Comparison of ENCODE assay signal across 30 cellular contexts in the genomic region with DNA sequence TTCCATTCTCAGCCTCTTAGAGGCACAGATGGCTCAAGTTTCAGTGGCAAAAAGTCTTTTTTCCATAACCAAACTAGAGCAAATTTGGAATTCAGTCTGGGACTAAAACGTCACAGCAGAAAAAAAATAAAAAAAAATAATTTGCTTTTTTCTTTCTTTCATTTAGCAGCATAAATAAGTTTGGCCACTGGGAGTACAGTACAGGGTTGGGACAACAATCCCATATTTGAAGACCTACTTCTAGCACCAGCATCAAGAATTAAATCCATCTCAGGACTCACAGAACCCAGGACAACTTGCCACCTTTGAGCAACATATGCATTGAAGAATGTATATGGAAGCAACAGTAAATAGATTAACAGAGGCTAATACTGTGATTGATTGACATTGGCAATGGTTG.
"Had no signal": no experiment of that assay in that cellular context is flagged by ENCODE, and none has a peak within 500 bp of the region (broad histone marks: within the 10 kb centered on the region; RNA-seq: fewer than 3 reads in every experiment).

No MANE protein-coding gene starts in this region.

- H3K27me3 ChIP-seq: body of pancreas, MG63 had no signal

- H3K4me3 ChIP-seq: body of pancreas, MG63, PC-9 had no signal

- DNase-seq: activated CD4-positive, alpha-beta T cell treated with anti-CD3 and anti-CD28 coated beads, Interleukin-2, amount 10 ng/mL, durations not matched to agents 24 days and 14 days; activated CD4-positive, alpha-beta T cell treated with anti-CD3 and anti-CD28 coated beads, Interleukin-2, amount 50 U/mL, for 4 hours; activated CD8-positive, alpha-beta T cell treated with anti-CD3 and anti-CD28 coated beads for 36 hours; activated gamma-delta T cell; activated naive CD4-positive, alpha-beta T cell treated with Interleukin-2 at 50 U/mL for 16 hours; activated naive CD8-positive, alpha-beta T cell treated with anti-CD3 and anti-CD28 coated beads, Interleukin-2, amount 10 ng/mL, durations not matched to agents 7 days and 5 days; activated T-cell treated with anti-CD3 and anti-CD28 coated beads, Interleukin-2, amount 50 U/mL, for 24 hours; body of pancreas; caudate nucleus; KG1; MG63; NCI-H1048; NCI-H1105 treated with DMSO at 0.1 percent for 48 hours; NCI-H1436; NCI-H1694; NCI-H1930; NCI-H2081 treated with DMSO at 0.1 percent for 48 hours; NCI-H226; NCI-H446 treated with DMSO at 0.1 percent for 48 hours; NCI-H524 treated with DMSO at 0.1 percent for 48 hours; PC-9; SIG-M5; T-helper 1 cell; T-helper 2 cell; T1000 had no signal

- ATAC-seq: activated CD8-positive, alpha-beta T cell treated with anti-CD3 and anti-CD28 coated beads for 36 hours; body of pancreas; Right ventricle myocardium inferior; SK-N-SH treated with all-trans-retinoic acid at 6 μM for 48 hours had no signal

- H3K9me3 ChIP-seq: body of pancreas, MG63 had no signal

- H2AFZ ChIP-seq: PC-9 had no signal

- H3K4me2 ChIP-seq: PC-9 had no signal

- H3K27ac Mint-ChIP-seq: activated CD4-positive, alpha-beta T cell treated with anti-CD3 and anti-CD28 coated beads, Interleukin-2, amount 10 ng/mL, durations not matched to agents 24 days and 14 days; activated CD8-positive, alpha-beta T cell treated with anti-CD3 and anti-CD28 coated beads for 36 hours; activated naive CD4-positive, alpha-beta T cell treated with anti-CD3 and anti-CD28 coated beads, Interleukin-2, amount 50 U/mL, for 24 hours; activated naive CD8-positive, alpha-beta T cell treated with anti-CD3 and anti-CD28 coated beads, Interleukin-2, amount 10 ng/mL, durations not matched to agents 7 days and 5 days; activated T-cell treated with anti-CD3 and anti-CD28 coated beads, Interleukin-2, amount 50 U/mL, for 24 hours; activated T-helper 2 cell treated with anti-CD3 and anti-CD28 coated beads, Interferon-gamma antibody, Interleukin-2, Interleukin-4, amounts not matched to agents 10 μg/mL and 5 μg/mL and 100 μg/mL, durations not matched to agents 14 hours and 24 hours and 36 hours had no signal

- H3K9me3 Mint-ChIP-seq: activated CD4-positive, alpha-beta T cell treated with anti-CD3 and anti-CD28 coated beads, Interleukin-2, amount 10 ng/mL, durations not matched to agents 24 days and 14 days; activated CD8-positive, alpha-beta T cell treated with anti-CD3 and anti-CD28 coated beads for 36 hours; activated naive CD4-positive, alpha-beta T cell treated with anti-CD3 and anti-CD28 coated beads, Interleukin-2, amount 50 U/mL, for 24 hours; activated naive CD8-positive, alpha-beta T cell treated with anti-CD3 and anti-CD28 coated beads, Interleukin-2, amount 10 ng/mL, durations not matched to agents 7 days and 5 days; activated T-cell treated with anti-CD3 and anti-CD28 coated beads, Interleukin-2, amount 50 U/mL, for 24 hours; activated T-helper 2 cell treated with anti-CD3 and anti-CD28 coated beads, Interferon-gamma antibody, Interleukin-2, Interleukin-4, amounts not matched to agents 10 μg/mL and 5 μg/mL and 100 μg/mL, durations not matched to agents 14 hours and 24 hours and 36 hours had no signal

- H3K27me3 Mint-ChIP-seq: activated CD4-positive, alpha-beta T cell treated with anti-CD3 and anti-CD28 coated beads, Interleukin-2, amount 10 ng/mL, durations not matched to agents 24 days and 14 days; activated CD8-positive, alpha-beta T cell treated with anti-CD3 and anti-CD28 coated beads for 36 hours; activated naive CD4-positive, alpha-beta T cell treated with anti-CD3 and anti-CD28 coated beads, Interleukin-2, amount 50 U/mL, for 24 hours; activated naive CD8-positive, alpha-beta T cell treated with anti-CD3 and anti-CD28 coated beads, Interleukin-2, amount 10 ng/mL, durations not matched to agents 7 days and 5 days; activated T-cell treated with anti-CD3 and anti-CD28 coated beads, Interleukin-2, amount 50 U/mL, for 24 hours had no signal

- H3K4me1 ChIP-seq: body of pancreas had no signal

- H3K4me3 Mint-ChIP-seq: activated CD4-positive, alpha-beta T cell treated with anti-CD3 and anti-CD28 coated beads, Interleukin-2, amount 10 ng/mL, durations not matched to agents 24 days and 14 days; activated CD8-positive, alpha-beta T cell treated with anti-CD3 and anti-CD28 coated beads for 36 hours; activated naive CD4-positive, alpha-beta T cell treated with anti-CD3 and anti-CD28 coated beads, Interleukin-2, amount 50 U/mL, for 24 hours; activated naive CD8-positive, alpha-beta T cell treated with anti-CD3 and anti-CD28 coated beads, Interleukin-2, amount 10 ng/mL, durations not matched to agents 7 days and 5 days; activated T-cell treated with anti-CD3 and anti-CD28 coated beads, Interleukin-2, amount 50 U/mL, for 24 hours had no signal

- H3K27ac ChIP-seq: body of pancreas, PC-9, RWPE1 had no signal

- H3K4me1 Mint-ChIP-seq: activated CD4-positive, alpha-beta T cell treated with anti-CD3 and anti-CD28 coated beads, Interleukin-2, amount 10 ng/mL, durations not matched to agents 24 days and 14 days; activated naive CD4-positive, alpha-beta T cell treated with anti-CD3 and anti-CD28 coated beads, Interleukin-2, amount 50 U/mL, for 24 hours; activated naive CD8-positive, alpha-beta T cell treated with anti-CD3 and anti-CD28 coated beads, Interleukin-2, amount 10 ng/mL, durations not matched to agents 7 days and 5 days had no signal
